ENCODE assay signal across 10 cellular contexts in the genomic region with DNA sequence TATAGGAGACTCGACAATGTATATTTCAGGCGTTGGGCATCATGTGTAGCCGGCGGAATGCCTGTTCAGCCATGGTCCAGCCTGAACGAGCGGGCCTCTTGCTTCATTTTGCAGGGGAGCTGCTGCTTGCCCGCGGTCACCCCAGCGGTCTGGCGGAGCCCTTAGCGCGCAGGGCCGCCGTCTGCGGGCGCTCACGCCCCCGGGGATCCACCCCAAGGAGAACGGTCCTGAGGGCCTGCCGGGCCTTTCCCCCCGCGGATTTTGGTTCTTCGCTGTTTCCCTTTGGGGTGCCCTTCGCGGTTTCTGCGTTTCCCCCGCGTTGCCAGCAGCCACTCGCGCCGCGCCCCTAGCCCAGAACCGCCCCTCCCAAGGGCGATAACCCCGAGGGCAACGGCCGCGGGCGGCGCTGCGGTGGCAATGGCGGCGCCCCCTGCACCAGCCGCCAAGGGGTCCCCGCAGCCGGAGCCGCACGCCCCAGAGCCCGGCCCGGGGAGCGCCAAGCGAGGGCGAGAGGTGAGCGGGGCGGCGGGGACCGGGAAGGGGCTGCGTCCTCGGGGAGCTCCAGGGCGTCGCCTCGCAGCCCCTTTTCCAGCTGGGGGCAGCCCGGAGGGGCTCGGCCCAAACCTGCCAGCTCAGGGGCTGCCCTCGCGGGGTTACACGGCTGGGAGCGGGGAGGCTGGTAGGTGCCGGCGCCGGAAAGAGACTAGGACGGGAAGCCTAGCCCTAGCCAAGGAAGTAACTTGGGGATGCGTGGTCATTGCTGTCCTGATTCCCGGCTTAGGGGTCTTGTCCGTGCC. TPM values are rescaled to one million over a fixed set of nuclear protein-coding genes. Genes with fewer than 3 reads are reported as not detected.
DNase-seq lines count a peak whose midpoint lies in the region; ATAC-seq and TF ChIP-seq lines count a peak whose summit lies in the region.
"Had no signal": no experiment of that assay in that cellular context is flagged by ENCODE, and none has a peak within 500 bp of the region (broad histone marks: within the 10 kb centered on the region; RNA-seq: fewer than 3 reads in every experiment).

TSS of gene MFSD2B (plus strand) at position 406 of the 797 bp plus-strand sequence. CDS start at position 418, 12 bp downstream.

- peak within 1 kb of the TSS; percentile 60 for H2BK12ac ChIP-seq in neuronal stem cell (ENCODE audit: low read length)

- H2BK15ac ChIP-seq in neuronal stem cell (ENCODE audit: low read length) = no peak within 1 kb of the TSS

- H2BK120ac ChIP-seq in neuronal stem cell (ENCODE audit: low read depth, low read length) = peak within 1 kb of the TSS; percentile 76

- H3K23ac ChIP-seq in neuronal stem cell (ENCODE audit: low read depth, low read length, poor library complexity) = peak within 1 kb of the TSS; percentile 97

- no peaks in the 10 kb centered on the region for H3K36me3 ChIP-seq in gastroesophageal sphincter
- H3K36me3 ChIP-seq in neuronal stem cell (replicated peaks in 1 of 2; ENCODE audit: control insufficient read depth in 2 of 2, insufficient read depth in 2 of 2, low read length in 2 of 2) = no peaks in the 10 kb centered on the region

- TF ChIP-seq POLR2A in gastroesophageal sphincter (IDR thresholded peaks at IDR 0.05) = no peak

- H3K4me3 ChIP-seq in gastroesophageal sphincter = peak within 1 kb of the TSS; percentile 8 to 50
- H3K4me3 ChIP-seq in neuronal stem cell (ENCODE audit: low read length in 2 of 2) = peak within 1 kb of the TSS in 1 of 2 donors; percentile 66

- ATAC-seq in SK-N-SH treated with all-trans-retinoic acid at 6 μM for 48 hours (peak; percentile 61), gastroesophageal sphincter (no peak)

- H3K9ac ChIP-seq in neuronal stem cell (ENCODE audit: low read depth, low read length, poor library complexity) = peak within 1 kb of the TSS; percentile 75

- peak within 1 kb of the TSS; percentile 88 for H3K18ac ChIP-seq in neuronal stem cell (ENCODE audit: low read length)

- H3K9me3 ChIP-seq in gastroesophageal sphincter (no peaks in the 10 kb centered on the region), neuronal stem cell (replicated peaks in 1 of 2; ENCODE audit: control insufficient read depth in 2 of 2, insufficient read depth in 1 of 2, low read depth in 1 of 2, low read length in 2 of 2) (peaks cover 0 to 1% of the 10 kb centered on the region in 2 donors)

- H3K27ac ChIP-seq in gastroesophageal sphincter (peak within 1 kb of the TSS in 1 of 4 donors; percentile 25), neuronal stem cell (replicated peaks; ENCODE audit: low read length) (no peak within 1 kb of the TSS)

- no peak for DNase-seq in CD14-positive monocyte (ENCODE audit: low spot score)
- DNase-seq in neuronal stem cell (ENCODE audit: low spot score) = peak; percentile 9
- no peak for DNase-seq in NCI-H774 (lab: John Stamatoyannopoulos, UW)
- no peak for DNase-seq in SW 1271 (lab: John Stamatoyannopoulos, UW)
- DNase-seq in COLO668 (lab: John Stamatoyannopoulos, UW; ENCODE audit: unreplicated experiment) = no peak
- no peak for DNase-seq in NCI-H2107 (lab: John Stamatoyannopoulos, UW)
- DNase-seq: activated naive CD4-positive, alpha-beta T cell treated with Interleukin-2 at 50 U/mL for 16 hours had no signal

- H2BK5ac ChIP-seq in neuronal stem cell (ENCODE audit: low read length) = no peak within 1 kb of the TSS

- H4K91ac ChIP-seq in neuronal stem cell (ENCODE audit: low read depth, low read length, poor library complexity) = no peak within 1 kb of the TSS

- peak within 1 kb of the TSS; percentile 28 for H3K4ac ChIP-seq in neuronal stem cell (ENCODE audit: low read length)

- no peak within 1 kb of the TSS for H3K27ac Mint-ChIP-seq in CD14-positive monocyte

- H3K79me1 ChIP-seq in neuronal stem cell (ENCODE audit: low read depth, low read length) = no peaks in the 10 kb centered on the region

- H3K14ac ChIP-seq in neuronal stem cell (ENCODE audit: low read length) = peak within 1 kb of the TSS; percentile 76

- TF ChIP-seq CTCF in CD14-positive monocyte (IDR thresholded peaks at IDR 0.05) (no peak), gastroesophageal sphincter (IDR thresholded peaks at IDR 0.05) (no peak)

- peaks cover 44% of the 10 kb centered on the region for H3K27me3 ChIP-seq in gastroesophageal sphincter
- peaks cover 0 to 18% (median 0%) of the 10 kb centered on the region in 3 experiments for H3K27me3 ChIP-seq in neuronal stem cell (ENCODE audit: control insufficient read depth in 3 of 3, insufficient read depth in 3 of 3, low read depth in 1 of 3, low read length in 3 of 3)

- H4K8ac ChIP-seq in neuronal stem cell (ENCODE audit: low read depth, low read length) = no peak within 1 kb of the TSS

- H3K9me3 Mint-ChIP-seq in CD14-positive monocyte = peaks cover 0 to 17% (median 2%) of the 10 kb centered on the region in 7 donors

- no peak for TF ChIP-seq EP300 in gastroesophageal sphincter (IDR thresholded peaks at IDR 0.05)

- WGBS in gastroesophageal sphincter (ENCODE audit: low coverage in 1 of 2), 2 donors = 0% methylated on average over 1 of the region's 75 CpGs; no CpG with 5 or more reads in 1 of the 2 donors
- no CpG with 5 or more reads among the region's 75 CpGs for WGBS in neuronal stem cell (ENCODE audit: extremely low coverage in 2 of 2, insufficient read length in 2 of 2, insufficient replicate concordance in 1 of 2), 2 donors

- no peak within 1 kb of the TSS for H2AFZ ChIP-seq in neuronal stem cell (ENCODE audit: low read length)

- intact Hi-C loops in CD14-positive monocyte (cut with micrococcal nuclease) = no loop called here

- H3K4me1 Mint-ChIP-seq in CD14-positive monocyte = peaks cover 11% of the 10 kb centered on the region

- H3K4me3 Mint-ChIP-seq in CD14-positive monocyte = peak within 1 kb of the TSS; percentile 20 to 77

- peak within 1 kb of the TSS; percentile 59 for H2AK5ac ChIP-seq in neuronal stem cell (ENCODE audit: low read depth, low read length)

- H3K4me2 ChIP-seq in neuronal stem cell (ENCODE audit: insufficient read depth, low read length, poor library complexity, severe bottlenecking) = peak within 1 kb of the TSS; percentile 72

- H3K36me3 Mint-ChIP-seq in CD14-positive monocyte = peaks cover 0 to 8% of the 10 kb centered on the region in 2 donors

- H3K4me1 ChIP-seq in gastroesophageal sphincter (peaks cover 0 to 18% (median 8%) of the 10 kb centered on the region in 3 donors), neuronal stem cell (ENCODE audit: control insufficient read depth in 2 of 2, insufficient read depth in 1 of 2, low read depth in 1 of 2, low read length in 2 of 2) (peaks cover 0 to 7% of the 10 kb centered on the region in 2 donors)

- H3K27me3 Mint-ChIP-seq in CD14-positive monocyte (ENCODE audit: low read depth in 3 of 3) = peaks cover 37 to 52% (median 51%) of the 10 kb centered on the region in 3 donors

TF ChIP-seq in SK-N-SH treated with all-trans-retinoic acid at 6 μM for 48 hours, 23 proteins besides CTCF, POLR2A, EP300 and RAD21 (continues in another document):
- TF ChIP-seq ISL1 (CRISPR knock-in tag; IDR thresholded peaks at IDR 0.05) (no peak), ZC3H10 (CRISPR knock-in tag; IDR thresholded peaks at IDR 0.05) (no peak), ZNF8 (CRISPR knock-in tag; IDR thresholded peaks at IDR 0.05) (no peak), ZNF565 (CRISPR knock-in tag; conservative IDR thresholded peaks at IDR 0.05; ENCODE audit: low read depth) (no peak), ZNF70 (CRISPR knock-in tag; IDR thresholded peaks at IDR 0.05) (no peak), OSR1 (CRISPR knock-in tag; IDR thresholded peaks at IDR 0.05) (no peak), ARNTL (CRISPR knock-in tag; IDR thresholded peaks at IDR 0.05; ENCODE audit: borderline replicate concordance, low read depth) (no peak), SNAI2 (CRISPR knock-in tag; IDR thresholded peaks at IDR 0.05) (no peak), ESRRG (CRISPR knock-in tag; IDR thresholded peaks at IDR 0.05) (no peak), ZFP30 (CRISPR knock-in tag; IDR thresholded peaks at IDR 0.05) (no peak), BACH2 (CRISPR knock-in tag; IDR thresholded peaks at IDR 0.05; ENCODE audit: borderline replicate concordance) (no peak), ZFP3 (CRISPR knock-in tag; IDR thresholded peaks at IDR 0.05) (no peak), POU6F1 (CRISPR knock-in tag; IDR thresholded peaks at IDR 0.05; ENCODE audit: borderline replicate concordance, low read depth) (no peak), RARB (CRISPR knock-in tag; IDR thresholded peaks at IDR 0.05) (no peak)
- TF ChIP-seq, protein P1, sequence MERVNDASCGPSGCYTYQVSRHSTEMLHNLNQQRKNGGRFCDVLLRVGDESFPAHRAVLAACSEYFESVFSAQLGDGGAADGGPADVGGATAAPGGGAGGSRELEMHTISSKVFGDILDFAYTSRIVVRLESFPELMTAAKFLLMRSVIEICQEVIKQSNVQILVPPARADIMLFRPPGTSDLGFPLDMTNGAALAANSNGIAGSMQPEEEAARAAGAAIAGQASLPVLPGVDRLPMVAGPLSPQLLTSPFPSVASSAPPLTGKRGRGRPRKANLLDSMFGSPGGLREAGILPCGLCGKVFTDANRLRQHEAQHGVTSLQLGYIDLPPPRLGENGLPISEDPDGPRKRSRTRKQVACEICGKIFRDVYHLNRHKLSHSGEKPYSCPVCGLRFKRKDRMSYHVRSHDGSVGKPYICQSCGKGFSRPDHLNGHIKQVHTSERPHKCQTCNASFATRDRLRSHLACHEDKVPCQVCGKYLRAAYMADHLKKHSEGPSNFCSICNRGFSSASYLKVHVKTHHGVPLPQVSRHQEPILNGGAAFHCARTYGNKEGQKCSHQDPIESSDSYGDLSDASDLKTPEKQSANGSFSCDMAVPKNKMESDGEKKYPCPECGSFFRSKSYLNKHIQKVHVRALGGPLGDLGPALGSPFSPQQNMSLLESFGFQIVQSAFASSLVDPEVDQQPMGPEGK (CRISPR knock-in tag; IDR thresholded peaks at IDR 0.05; ENCODE audit: borderline replicate concordance) = no peak

RNA-seq across cellular contexts. Expression of gene MFSD2B, which starts in this region (rescaled TPM):
- under 1 TPM in 1 of 2 donors, not detected in 1; 0.46 TPM for polyA plus RNA-seq in CD14-positive monocyte
- under 1 TPM in 1 of 4 donors, not detected in 3; 0.39 TPM for total RNA-seq in gastroesophageal sphincter
- 0.20 TPM for polyA plus RNA-seq in neuronal stem cell (2013, experiment 1 of 2)
- 0.58 TPM for polyA plus RNA-seq in neuronal stem cell (2013, experiment 2 of 2)
- total RNA-seq: LHCN-M2 had no signal
